ENCODE assay signal across 1 cellular context in genomic region chr13:30774214-30774730, GRCh38.
TF ChIP-seq lines count a peak whose summit lies in the region.

No MANE protein-coding gene starts in this region.

TF ChIP-seq in GM12878, 131 proteins besides CTCF, POLR2A, EP300 and RAD21:
- no peak for TF ChIP-seq ZBTB4 (CRISPR knock-in tag; IDR thresholded peaks at IDR 0.05)
- TF ChIP-seq STAT1 (conservative IDR thresholded peaks at IDR 0.05), result no peak
- no peak for TF ChIP-seq FOXM1 (IDR thresholded peaks at IDR 0.05; ENCODE audit: low read depth, low read length)
- no peak for TF ChIP-seq NR2F1 (conservative IDR thresholded peaks at IDR 0.05)
- TF ChIP-seq ZNF207 (IDR thresholded peaks at IDR 0.05; ENCODE audit: borderline replicate concordance), result no peak
- no peak for TF ChIP-seq SUPT20H (IDR thresholded peaks at IDR 0.05; ENCODE audit: borderline replicate concordance, control insufficient read depth, low read depth, low read length)
- TF ChIP-seq, protein P1, sequence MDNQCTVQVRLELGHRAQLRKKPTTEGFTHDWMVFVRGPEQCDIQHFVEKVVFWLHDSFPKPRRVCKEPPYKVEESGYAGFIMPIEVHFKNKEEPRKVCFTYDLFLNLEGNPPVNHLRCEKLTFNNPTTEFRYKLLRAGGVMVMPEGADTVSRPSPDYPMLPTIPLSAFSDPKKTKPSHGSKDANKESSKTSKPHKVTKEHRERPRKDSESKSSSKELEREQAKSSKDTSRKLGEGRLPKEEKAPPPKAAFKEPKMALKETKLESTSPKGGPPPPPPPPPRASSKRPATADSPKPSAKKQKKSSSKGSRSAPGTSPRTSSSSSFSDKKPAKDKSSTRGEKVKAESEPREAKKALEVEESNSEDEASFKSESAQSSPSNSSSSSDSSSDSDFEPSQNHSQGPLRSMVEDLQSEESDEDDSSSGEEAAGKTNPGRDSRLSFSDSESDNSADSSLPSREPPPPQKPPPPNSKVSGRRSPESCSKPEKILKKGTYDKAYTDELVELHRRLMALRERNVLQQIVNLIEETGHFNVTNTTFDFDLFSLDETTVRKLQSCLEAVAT (IDR thresholded peaks at IDR 0.05), result 0 out of 2 replicates have a peak, but pooled peaks have one; percentile 41
TF ChIP-seq in GM12878: peak in this region for 1.
